ENCODE assay signal across 32 cellular contexts in the genomic region with DNA sequence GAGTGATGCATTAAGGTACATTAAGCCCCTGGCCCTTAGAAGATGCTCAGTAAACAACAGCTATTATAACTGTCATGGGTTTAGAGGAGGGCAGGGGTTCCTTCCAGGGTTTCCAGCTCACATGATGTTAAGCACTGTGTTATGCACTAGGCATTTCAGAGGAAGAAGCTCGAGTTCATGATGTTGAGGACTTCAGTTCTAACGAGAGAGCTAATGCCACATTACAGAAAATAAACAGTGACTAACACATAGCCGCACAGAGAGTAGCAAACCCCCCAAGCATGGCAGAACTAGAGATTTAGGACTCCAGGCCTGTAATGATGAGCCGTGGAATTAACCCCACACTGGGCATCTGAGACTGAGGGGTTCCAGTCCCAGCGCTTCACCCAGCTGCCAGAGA.
"Had no signal": no experiment of that assay in that cellular context is flagged by ENCODE, and none has a peak within 500 bp of the region (broad histone marks: within the 10 kb centered on the region; RNA-seq: fewer than 3 reads in every experiment).

No MANE protein-coding gene starts in this region.

- FAIRE-seq: bronchial epithelial cell, TTC549 had no signal

- H3K9ac ChIP-seq: KMS-11 had no signal

- H3K36me3 Mint-ChIP-seq: activated CD4-positive, alpha-beta memory T cell treated with anti-CD3 and anti-CD28 coated beads for 36 hours; activated naive CD4-positive, alpha-beta T cell treated with anti-CD3 and anti-CD28 coated beads, Interleukin-2, amount 50 U/mL, for 72 hours; brain; WTC11 had no signal

- H3K4me2 ChIP-seq: KMS-11 had no signal

- ATAC-seq: activated CD4-positive, CD25-positive, alpha-beta regulatory T cell treated with anti-CD3 and anti-CD28 coated beads, Interleukin-2, amount 50 U/mL, for 24 hours; activated naive CD4-positive, alpha-beta T cell treated with anti-CD3 and anti-CD28 coated beads, Interleukin-2, amount 50 U/mL, for 72 hours; activated T-cell treated with anti-CD3 and anti-CD28 coated beads, Interleukin-2, amount 50 U/mL, for 4 hours; Right ventricle myocardium inferior; WTC11 had no signal

- H3K27ac Mint-ChIP-seq: activated CD4-positive, alpha-beta memory T cell treated with anti-CD3 and anti-CD28 coated beads for 36 hours; activated naive CD4-positive, alpha-beta T cell treated with anti-CD3 and anti-CD28 coated beads for 36 hours; activated naive CD4-positive, alpha-beta T cell treated with anti-CD3 and anti-CD28 coated beads, Interleukin-2, amount 50 U/mL, for 72 hours; activated T-helper 1 cell treated with anti-CD3 and anti-CD28 coated beads, Interleukin-12 subunit alpha, Interleukin-12 subunit beta, Interleukin-2, Interleukin-4 antibody, amounts not matched to agents 30 ng/mL and 10 ng/mL and 1 ng/mL, durations not matched to agents 14 hours and 24 hours and 36 hours; brain; WTC11 had no signal

- DNase-seq: activated CD4-positive, alpha-beta memory T cell treated with anti-CD3 and anti-CD28 coated beads for 36 hours; activated CD4-positive, alpha-beta T cell treated with anti-CD3 and anti-CD28 coated beads for 4 hours; activated CD4-positive, alpha-beta T cell treated with anti-CD3 and anti-CD28 coated beads, Interleukin-2, amount 50 U/mL, for 1 hour; activated CD8-positive, alpha-beta memory T cell treated with anti-CD3 and anti-CD28 coated beads, Interleukin-2, amount 50 U/mL, for 4 hours; activated gamma-delta T cell treated with Interleukin-2 at 50 U/mL for 16 hours; activated naive CD4-positive, alpha-beta T cell treated with anti-CD3 and anti-CD28 coated beads for 36 hours; activated T-cell treated with anti-CD3 and anti-CD28 coated beads for 4 hours; activated T-cell treated with anti-CD3 and anti-CD28 coated beads, Interleukin-2, amount 50 U/mL, for 4 hours; anterior cingulate cortex; caudate nucleus; NCI-H1105; NCI-H1417 treated with DMSO at 0.1 percent for 48 hours; NCI-H187 treated with DMSO at 0.1 percent for 48 hours; NCI-H2081; NCI-H226; NCI-H524 treated with DMSO at 0.1 percent for 48 hours; Peyer's patch; SIG-M5; SW 1271; T-helper 1 cell; T-helper 2 cell; T-helper 9 cell had no signal

- H3K36me3 ChIP-seq: Peyer's patch had no signal

- H3K9me3 Mint-ChIP-seq: activated CD4-positive, alpha-beta memory T cell treated with anti-CD3 and anti-CD28 coated beads for 36 hours; activated naive CD4-positive, alpha-beta T cell treated with anti-CD3 and anti-CD28 coated beads for 36 hours; activated naive CD4-positive, alpha-beta T cell treated with anti-CD3 and anti-CD28 coated beads, Interleukin-2, amount 50 U/mL, for 72 hours; activated T-cell treated with anti-CD3 and anti-CD28 coated beads, Interleukin-2, amount 50 U/mL, for 4 hours; activated T-helper 1 cell treated with anti-CD3 and anti-CD28 coated beads, Interleukin-12 subunit alpha, Interleukin-12 subunit beta, Interleukin-2, Interleukin-4 antibody, amounts not matched to agents 30 ng/mL and 10 ng/mL and 1 ng/mL, durations not matched to agents 14 hours and 24 hours and 36 hours; brain; WTC11 had no signal

- H3K4me3 Mint-ChIP-seq: activated CD4-positive, alpha-beta memory T cell treated with anti-CD3 and anti-CD28 coated beads for 36 hours; activated naive CD4-positive, alpha-beta T cell treated with anti-CD3 and anti-CD28 coated beads for 36 hours; activated T-cell treated with anti-CD3 and anti-CD28 coated beads, Interleukin-2, amount 50 U/mL, for 4 hours; activated T-helper 1 cell treated with anti-CD3 and anti-CD28 coated beads, Interleukin-12 subunit alpha, Interleukin-12 subunit beta, Interleukin-2, Interleukin-4 antibody, amounts not matched to agents 30 ng/mL and 10 ng/mL and 1 ng/mL, durations not matched to agents 14 hours and 24 hours and 36 hours; brain; WTC11 had no signal

- H3K4me3 ChIP-seq: Peyer's patch had no signal

- H3K27ac ChIP-seq: KMS-11, Peyer's patch, RWPE1 had no signal

- H3K27me3 ChIP-seq: Peyer's patch had no signal

- H3K4me1 ChIP-seq: Peyer's patch had no signal

- H3K27me3 Mint-ChIP-seq: activated CD4-positive, alpha-beta memory T cell treated with anti-CD3 and anti-CD28 coated beads for 36 hours had no signal

- H3K9me3 ChIP-seq: Peyer's patch had no signal
